Comparison of ENCODE assay signal across 9 cellular contexts in genomic region chr1:228226956-228227791, GRCh38. TPM values are rescaled to one million over a fixed set of nuclear protein-coding genes. Genes with fewer than 3 reads are reported as not detected.
A peak's percentile ranks its signal among the peaks of the same experiment; 100 is the strongest.
DNase-seq lines count a peak whose midpoint lies in the region; ATAC-seq and TF ChIP-seq lines count a peak whose summit lies in the region.
"Had no signal": no experiment of that assay in that cellular context is flagged by ENCODE, and none has a peak within 500 bp of the region (broad histone marks: within the 10 kb centered on the region; RNA-seq: fewer than 3 reads in every experiment).

No MANE protein-coding gene starts in this region.

- no CpG with 5 or more reads among the region's 10 CpGs for WGBS in mesendoderm (ENCODE audit: extremely low coverage, insufficient coverage, low lambda C conversion rate)

- H3K27ac ChIP-seq in mesendoderm (ENCODE audit: low read depth, low read length), result no peak overlapping the region
- H3K27ac ChIP-seq in effector memory CD4-positive, alpha-beta T cell (ENCODE audit: insufficient read depth, low read length, poor library complexity, severe bottlenecking), result no peak overlapping the region

- no peaks in the 10 kb centered on the region for H3K27me3 Mint-ChIP-seq in activated T-helper 2 cell treated with anti-CD3 and anti-CD28 coated beads, Interferon-gamma antibody, Interleukin-2, Interleukin-4, amounts not matched to agents 10 μg/mL and 5 μg/mL and 100 μg/mL, durations not matched to agents 14 hours and 24 hours and 36 hours (ENCODE audit: low read depth)

- H2BK5ac ChIP-seq in mesendoderm (ENCODE audit: low read length), result no peak overlapping the region

- no peak overlapping the region for H3K4me3 Mint-ChIP-seq in activated T-helper 2 cell treated with anti-CD3 and anti-CD28 coated beads, Interferon-gamma antibody, Interleukin-2, Interleukin-4, amounts not matched to agents 10 μg/mL and 5 μg/mL and 100 μg/mL, durations not matched to agents 14 hours and 24 hours and 36 hours (ENCODE audit: low read depth)

- no peaks in the 10 kb centered on the region for H3K9me3 ChIP-seq in effector memory CD4-positive, alpha-beta T cell (ENCODE audit: control insufficient read depth, low read length)

- no peaks in the 10 kb centered on the region for H3K4me1 ChIP-seq in mesendoderm (ENCODE audit: control insufficient read depth, low read depth, low read length)
- no peaks in the 10 kb centered on the region for H3K4me1 ChIP-seq in effector memory CD4-positive, alpha-beta T cell (ENCODE audit: control insufficient read depth, insufficient read depth, low read length, poor library complexity, severe bottlenecking)

- H3K23ac ChIP-seq in mesendoderm (ENCODE audit: low read length), result no peak overlapping the region

- H3K79me2 ChIP-seq in mesendoderm (ENCODE audit: control insufficient read depth, insufficient read depth, low read length), result no peaks in the 10 kb centered on the region

- no peak overlapping the region for H4K5ac ChIP-seq in mesendoderm (ENCODE audit: low read length)

- H3K9me3 Mint-ChIP-seq in activated T-helper 2 cell treated with anti-CD3 and anti-CD28 coated beads, Interferon-gamma antibody, Interleukin-2, Interleukin-4, amounts not matched to agents 10 μg/mL and 5 μg/mL and 100 μg/mL, durations not matched to agents 14 hours and 24 hours and 36 hours, result peaks cover 5% of the 10 kb centered on the region

- no peak overlapping the region for H2BK15ac ChIP-seq in mesendoderm (replicated peaks; ENCODE audit: low read depth)

- ATAC-seq in HG02870 (IDR thresholded peaks at IDR 0.05; ENCODE audit: unreplicated experiment), result no peak
- no peak for ATAC-seq in GM18502 (IDR thresholded peaks at IDR 0.05; ENCODE audit: poor library complexity, unreplicated experiment)

- intact Hi-C loops in activated T-helper 2 cell treated with anti-CD3 and anti-CD28 coated beads, Interferon-gamma antibody, Interleukin-2, Interleukin-4, amounts not matched to agents 10 μg/mL and 5 μg/mL and 100 μg/mL, durations not matched to agents 14 hours and 24 hours and 36 hours (cut with micrococcal nuclease), result no loop called here

- H3K18ac ChIP-seq in mesendoderm (ENCODE audit: low read length), result no peak overlapping the region

- no peak overlapping the region for H3K9ac ChIP-seq in mesendoderm (ENCODE audit: low read length)

- H3K4me2 ChIP-seq in mesendoderm (ENCODE audit: low read length), result no peak overlapping the region

- H3K27me3 ChIP-seq in mesendoderm (ENCODE audit: insufficient read depth, low read length, poor library complexity), result no peaks in the 10 kb centered on the region
- no peaks in the 10 kb centered on the region for H3K27me3 ChIP-seq in effector memory CD4-positive, alpha-beta T cell (replicated peaks; ENCODE audit: control insufficient read depth, insufficient read depth, low read length, poor library complexity, severe bottlenecking)

- H2BK120ac ChIP-seq in mesendoderm (ENCODE audit: low read depth, low read length), result no peak overlapping the region

- H2AK5ac ChIP-seq in mesendoderm (ENCODE audit: low read length), result no peak overlapping the region

- H3K4me3 ChIP-seq in choroid plexus epithelial cell (ENCODE audit: low read depth, low read length) (no peak overlapping the region), mesendoderm (ENCODE audit: low read length) (no peak overlapping the region)
- H3K4me3 ChIP-seq in effector memory CD4-positive, alpha-beta T cell (ENCODE audit: insufficient read depth, low read depth, low read length, poor library complexity, severe bottlenecking), result no peak overlapping the region

- H3K4me1 Mint-ChIP-seq in activated T-helper 2 cell treated with anti-CD3 and anti-CD28 coated beads, Interferon-gamma antibody, Interleukin-2, Interleukin-4, amounts not matched to agents 10 μg/mL and 5 μg/mL and 100 μg/mL, durations not matched to agents 14 hours and 24 hours and 36 hours (ENCODE audit: low read depth), result no peaks in the 10 kb centered on the region

- no peak overlapping the region for H3K4ac ChIP-seq in mesendoderm (ENCODE audit: low read depth, low read length)

- H3K27ac Mint-ChIP-seq in activated T-helper 2 cell treated with anti-CD3 and anti-CD28 coated beads, Interferon-gamma antibody, Interleukin-2, Interleukin-4, amounts not matched to agents 10 μg/mL and 5 μg/mL and 100 μg/mL, durations not matched to agents 14 hours and 24 hours and 36 hours, result no peak overlapping the region

- H4K8ac ChIP-seq in mesendoderm (ENCODE audit: low read depth, low read length), result no peak overlapping the region

- H3K36me3 Mint-ChIP-seq in activated T-helper 2 cell treated with anti-CD3 and anti-CD28 coated beads, Interferon-gamma antibody, Interleukin-2, Interleukin-4, amounts not matched to agents 10 μg/mL and 5 μg/mL and 100 μg/mL, durations not matched to agents 14 hours and 24 hours and 36 hours (ENCODE audit: low read depth), result peaks cover 66% of the 10 kb centered on the region

- peaks cover 4% of the 10 kb centered on the region for H3K79me1 ChIP-seq in mesendoderm (ENCODE audit: low read length)

- H3K56ac ChIP-seq in mesendoderm (ENCODE audit: low read length), result no peak overlapping the region

- H3K36me3 ChIP-seq in mesendoderm (ENCODE audit: control insufficient read depth, insufficient read depth, low read length), result peaks cover 6% of the 10 kb centered on the region
- H3K36me3 ChIP-seq in effector memory CD4-positive, alpha-beta T cell (ENCODE audit: control insufficient read depth, insufficient read depth, low read length), result peaks cover 34% of the 10 kb centered on the region

- peak; percentile 45 for TF ChIP-seq CTCF in choroid plexus epithelial cell (conservative IDR thresholded peaks at IDR 0.05; ENCODE audit: low read depth, low read length)

- DNase-seq in EL (peak; percentile 53), NCI-H524 (lab: John Stamatoyannopoulos, UW) (peak; percentile 74 to 85), choroid plexus epithelial cell (ENCODE audit: low read depth) (peak; percentile 22), mesendoderm (peak; percentile 29)
- DNase-seq in activated T-helper 2 cell treated with anti-CD3 and anti-CD28 coated beads, Interferon-gamma antibody, Interleukin-2, Interleukin-4, amounts not matched to agents 10 μg/mL and 5 μg/mL and 100 μg/mL, durations not matched to agents 14 hours and 24 hours and 36 hours (ENCODE audit: low spot score), result no peak
- no peak for DNase-seq in effector memory CD4-positive, alpha-beta T cell
- DNase-seq: NCI-H2029 had no signal

RNA-seq across cellular contexts. Expression of gene OBSCN, which starts 19.3 kb away (rescaled TPM):
- polyA plus RNA-seq in mesendoderm (2013, experiment 1 of 2), result 5.0 TPM
- 5.2 TPM for polyA plus RNA-seq in mesendoderm (2013, experiment 2 of 2)
- 22.1 and 25.4 TPM in 2 replicates for total RNA-seq in activated T-helper 2 cell treated with anti-CD3 and anti-CD28 coated beads, Interferon-gamma antibody, Interleukin-2, Interleukin-4, amounts not matched to agents 10 μg/mL and 5 μg/mL and 100 μg/mL, durations not matched to agents 14 hours and 24 hours and 36 hours

Comparison
In these comparisons a context has a peak if more than half of its experiments do, and no peak if none do; other contexts are left out.
1. DNase-seq: peak in EL (single experiment), NCI-H524 (2 of 2), choroid plexus epithelial cell (single experiment) and mesendoderm (single experiment); none in activated T-helper 2 cell treated with anti-CD3 and anti-CD28 coated beads, Interferon-gamma antibody, Interleukin-2, Interleukin-4, amounts not matched to agents 10 μg/mL and 5 μg/mL and 100 μg/mL, durations not matched to agents 14 hours and 24 hours and 36 hours (single experiment) and effector memory CD4-positive, alpha-beta T cell (0 of 3).